Comparison of ENCODE assay signal across 13 cellular contexts in genomic region chr20:49575551-49576060, GRCh38. TPM values are rescaled to one million over a fixed set of nuclear protein-coding genes. Genes with fewer than 3 reads are reported as not detected.
DNase-seq lines count a peak whose midpoint lies in the region; ATAC-seq and TF ChIP-seq lines count a peak whose summit lies in the region.
"Had no signal": no experiment of that assay in that cellular context is flagged by ENCODE, and none has a peak within 500 bp of the region (broad histone marks: within the 10 kb centered on the region; RNA-seq: fewer than 3 reads in every experiment).

No MANE protein-coding gene starts in this region.

- H3K4me2 ChIP-seq in BLaER1 treated with 17β-estradiol and CSF1 and Interleukin-3, amounts not matched to agents 10 nM and 100 nM = peak overlapping the region in 9 of 11 experiments; percentile 35 to 93 (median 83); a peak in 17 of 22 replicates

- H3K9ac ChIP-seq in BLaER1 treated with 17β-estradiol and CSF1 and Interleukin-3, amounts not matched to agents 10 nM and 100 nM = peak overlapping the region in 5 of 11 experiments; percentile 8 to 21 (median 15); a peak in 5 of 22 replicates

- no peaks in the 10 kb centered on the region for H4K20me1 ChIP-seq in BLaER1 treated with 17β-estradiol and CSF1 and Interleukin-3, amounts not matched to agents 10 nM and 100 nM

- DNase-seq in NCI-H2171 treated with DMSO at 0.1 percent for 48 hours (lab: John Stamatoyannopoulos, UW) = peak; percentile 96
- DNase-seq in fibroblast of villous mesenchyme (ENCODE audit: low read depth) = peak; percentile 39
- DNase-seq in ovary = peak; percentile 39 to 67 (median 48)
- DNase-seq in AG08396 (ENCODE audit: low spot score) = no peak
- no peak for DNase-seq in medulla oblongata (ENCODE audit: extremely low spot score)
- DNase-seq: CD4-positive, CD25-positive, alpha-beta regulatory T cell; effector memory CD8-positive, alpha-beta T cell; stimulated activated naive CD4-positive, alpha-beta T cell treated with Interleukin-2 at 50 U/mL for 16 hours; T-helper 17 cell had no signal

- 26 to 28% (median 27%) methylated on average over 5 of the region's 5 CpGs for WGBS in ovary, 3 donors

- H3K4me3 ChIP-seq in BLaER1 treated with 17β-estradiol and CSF1 and Interleukin-3, amounts not matched to agents 10 nM and 100 nM = no peak overlapping the region
- H3K4me3 ChIP-seq in fibroblast of villous mesenchyme (ENCODE audit: low read depth, low read length) (no peak overlapping the region), ovary (no peak overlapping the region)
- H3K4me3 ChIP-seq: mucosa of descending colon had no signal

- TF ChIP-seq CTCF in fibroblast of villous mesenchyme (IDR thresholded peaks at IDR 0.05; ENCODE audit: insufficient read depth, low read depth, low read length) (no peak), ovary (IDR thresholded peaks at IDR 0.05) (no peak)

- intact Hi-C loops in ovary (cut with DNase I) = no loop called here

- TF ChIP-seq POLR2A in ovary (IDR thresholded peaks at IDR 0.05) = no peak

- H3K36me3 ChIP-seq in BLaER1 treated with 17β-estradiol and CSF1 and Interleukin-3, amounts not matched to agents 10 nM and 100 nM = no peaks in the 10 kb centered on the region
- no peaks in the 10 kb centered on the region for H3K36me3 ChIP-seq in ovary

- peak overlapping the region in 8 of 11 experiments; percentile 6 to 76 (median 32); a peak in 13 of 22 replicates for H3K27ac ChIP-seq in BLaER1 treated with 17β-estradiol and CSF1 and Interleukin-3, amounts not matched to agents 10 nM and 100 nM
- peak overlapping the region; percentile 5 to 16 for H3K27ac ChIP-seq in ovary

- H3K4me1 ChIP-seq in BLaER1 treated with 17β-estradiol and CSF1 and Interleukin-3, amounts not matched to agents 10 nM and 100 nM = peaks cover 26 to 100% (median 98%) of the 10 kb centered on the region in 10 experiments
- H3K4me1 ChIP-seq in ovary (ENCODE audit: insufficient read depth) = peaks cover 29% of the 10 kb centered on the region

- H3K27me3 ChIP-seq in BLaER1 treated with 17β-estradiol and CSF1 and Interleukin-3, amounts not matched to agents 10 nM and 100 nM = peaks cover 0 to 15% (median 0%) of the 10 kb centered on the region in 11 experiments; a peak in 3 of 22 replicates
- no peaks in the 10 kb centered on the region for H3K27me3 ChIP-seq in ovary

- no peak for ATAC-seq in GM21619 (IDR thresholded peaks at IDR 0.05; ENCODE audit: unreplicated experiment)
- no peak for ATAC-seq in HG03095 (IDR thresholded peaks at IDR 0.05; ENCODE audit: unreplicated experiment)
- ATAC-seq: effector memory CD8-positive, alpha-beta T cell; mucosa of descending colon; T-helper 17 cell had no signal

- no peak for TF ChIP-seq EP300 in ovary (IDR thresholded peaks at IDR 0.05)

- H3K9me3 ChIP-seq in BLaER1 treated with 17β-estradiol and CSF1 and Interleukin-3, amounts not matched to agents 10 nM and 100 nM (replicated peaks in 1 of 11) = peaks cover 0 to 9% (median 7%) of the 10 kb centered on the region in 11 experiments; a peak in 14 of 22 replicates
- H3K9me3 ChIP-seq in ovary = no peaks in the 10 kb centered on the region
- H3K9me3 ChIP-seq: mucosa of descending colon had no signal

RNA-seq across cellular contexts. Expression of gene PTGIS, which starts 7.7 kb away (rescaled TPM):
- total RNA-seq in fibroblast of villous mesenchyme (2.2 and 6.1 TPM in 2 replicates), ovary (100 to 1,000 TPM in 5 of 7 donors, 10 to 100 TPM in 2; 38.3 to 221 (median 160) TPM)
- 100 to 1,000 TPM in 1 of 2 donors, 10 to 100 TPM in 1; 42.4 to 130 TPM for polyA plus RNA-seq in ovary
- total RNA-seq: CD4-positive, CD25-positive, alpha-beta regulatory T cell; T-helper 17 cell had no signal
- polyA plus RNA-seq: CD4-positive, CD25-positive, alpha-beta regulatory T cell had no signal

Comparison
In these comparisons a context has a peak if more than half of its experiments do, and no peak if none do; other contexts are left out.
1. DNase-seq: peak in NCI-H2171 treated with DMSO at 0.1 percent for 48 hours (single experiment), fibroblast of villous mesenchyme (single experiment) and ovary (5 of 5); none in AG08396 (single experiment) and medulla oblongata (single experiment).